ENCODE assay signal across 9 cellular contexts in genomic region chr15:93974804-93975481, GRCh38.
DNase-seq lines count a peak whose midpoint lies in the region; ATAC-seq, FAIRE-seq and TF ChIP-seq lines count a peak whose summit lies in the region.
"Had no signal": no experiment of that assay in that cellular context is flagged by ENCODE, and none has a peak within 500 bp of the region (broad histone marks: within the 10 kb centered on the region; RNA-seq: fewer than 3 reads in every experiment).

No MANE protein-coding gene starts in this region.

- H3K27me3 ChIP-seq in HCT116 (ENCODE audit: insufficient read depth, low read length), result no peaks in the 10 kb centered on the region
- H3K27me3 ChIP-seq in RWPE2 (ENCODE audit: insufficient read depth, poor library complexity, severe bottlenecking), result no peaks in the 10 kb centered on the region

- no peak overlapping the region for H3K4me2 ChIP-seq in HCT116 (ENCODE audit: low read length)

- H3K4me3 Mint-ChIP-seq in activated T-helper 17 cell treated with anti-CD3 and anti-CD28 coated beads, Interleukin-2, amount 50 U/mL, for 72 hours, result no peak overlapping the region
- no peak overlapping the region for H3K4me3 Mint-ChIP-seq in activated naive CD4-positive, alpha-beta T cell treated with anti-CD3 and anti-CD28 coated beads, Interleukin-2, amount 10 ng/mL, durations not matched to agents 7 days and 5 days

- H3K4me3 ChIP-seq in HCT116 (replicated peaks in 1 of 2; ENCODE audit: low read depth in 1 of 2, low read length in 2 of 2), result no peak overlapping the region
- no peak overlapping the region for H3K4me3 ChIP-seq in RWPE2 (ENCODE audit: severe bottlenecking)
- H3K4me3 ChIP-seq: skin epidermis had no signal

- H4K20me1 ChIP-seq in HCT116 (ENCODE audit: insufficient read depth), result no peaks in the 10 kb centered on the region

- no peaks in the 10 kb centered on the region for H3K36me3 Mint-ChIP-seq in activated T-helper 17 cell treated with anti-CD3 and anti-CD28 coated beads, Interleukin-2, amount 50 U/mL, for 72 hours (ENCODE audit: low read depth)
- no peaks in the 10 kb centered on the region for H3K36me3 Mint-ChIP-seq in activated naive CD4-positive, alpha-beta T cell treated with anti-CD3 and anti-CD28 coated beads, Interleukin-2, amount 10 ng/mL, durations not matched to agents 7 days and 5 days

- RAD21 ChIA-PET in HCT116 (lab: Charles Lee; ENCODE audit: low non-redundant PET in 1 of 2, low total read pairs in 2 of 2, uncharacterized antibody in 2 of 2, unreplicated experiment in 2 of 2), result interaction anchor here in 1 of 2 experiments (0.5 to 1.0 kb wide), 2 partner anchors 349 to 945 kb away, joined by 3 read pairs; no protein-coding TSS in a partner anchor

- CTCF ChIA-PET in HCT116 (lab: Charles Lee), result interaction anchor here (0.9 to 2.4 kb wide), 5 partner anchors 9 to 945 kb away, joined by 3 to 17 read pairs (median 11); no protein-coding TSS in a partner anchor
- CTCF ChIA-PET in activated naive CD4-positive, alpha-beta T cell treated with anti-CD3 and anti-CD28 coated beads, Interleukin-2, amount 10 ng/mL, durations not matched to agents 7 days and 5 days (lab: Charles Lee), result interaction anchor here (1.3 kb wide), 1 partner anchor 887 kb away, joined by 3 read pairs; no protein-coding TSS in a partner anchor

- peak; percentile 6 for DNase-seq in A172 (ENCODE audit: low spot score)
- peak; percentile 2 for DNase-seq in HCT116 (ENCODE audit: low read depth, low spot score)
- DNase-seq in RWPE2 (ENCODE audit: low spot score), result no peak
- DNase-seq in activated naive CD4-positive, alpha-beta T cell treated with anti-CD3 and anti-CD28 coated beads, Interleukin-2, amount 10 ng/mL, durations not matched to agents 7 days and 5 days, result no peak

- POLR2A ChIA-PET in HCT116 (lab: Charles Lee), result no interaction called here

- H3K4me1 ChIP-seq in HCT116 (ENCODE audit: control insufficient read depth in 1 of 2, insufficient read depth in 2 of 2, low read length in 2 of 2) (no peaks in the 10 kb centered on the region), RWPE2 (ENCODE audit: insufficient read depth, poor library complexity, severe bottlenecking) (no peaks in the 10 kb centered on the region)

- no peaks in the 10 kb centered on the region for H3K9me3 Mint-ChIP-seq in activated T-helper 17 cell treated with anti-CD3 and anti-CD28 coated beads, Interleukin-2, amount 50 U/mL, for 72 hours
- no peaks in the 10 kb centered on the region for H3K9me3 Mint-ChIP-seq in activated naive CD4-positive, alpha-beta T cell treated with anti-CD3 and anti-CD28 coated beads, Interleukin-2, amount 10 ng/mL, durations not matched to agents 7 days and 5 days

- no TSS peak for BruUV-seq in HCT116 (replicated peaks; lab: Mats Ljungman, UMichigan)

- H3K79me2 ChIP-seq in HCT116 (ENCODE audit: insufficient read depth, low read length), result no peaks in the 10 kb centered on the region

- H3K27ac ChIP-seq in HCT116 (ENCODE audit: low read depth, low read length) (no peak overlapping the region), RWPE2 (ENCODE audit: poor library complexity, severe bottlenecking) (no peak overlapping the region)
- H3K27ac ChIP-seq: skin epidermis had no signal

- intact Hi-C loops in HCT116 (cut with micrococcal nuclease), result loop anchor here (2.0 to 10.0 kb wide), 2 partner anchors 890 to 938 kb away; partner anchors contain the start of gene RGMA

- H3K36me3 ChIP-seq in HCT116 (ENCODE audit: control insufficient read depth in 1 of 2, insufficient read depth in 2 of 2, low read length in 2 of 2), result no peaks in the 10 kb centered on the region
- no peaks in the 10 kb centered on the region for H3K36me3 ChIP-seq in RWPE2 (ENCODE audit: low read depth)

- H3K9ac ChIP-seq in HCT116 (ENCODE audit: low read length), result no peak overlapping the region

- peak; percentile 93 for FAIRE-seq in islet of Langerhans (lab: Jason Lieb, UNC)

- no peak for TF ChIP-seq POLR2A in HCT116 (IDR thresholded peaks at IDR 0.05; ENCODE audit: borderline replicate concordance, extremely low read depth, insufficient read depth, insufficient read length)

- H2AFZ ChIP-seq in HCT116 (ENCODE audit: low read depth, low read length, poor library complexity, severe bottlenecking), result no peak overlapping the region

- H3K4me1 Mint-ChIP-seq in activated T-helper 17 cell treated with anti-CD3 and anti-CD28 coated beads, Interleukin-2, amount 50 U/mL, for 72 hours, result no peaks in the 10 kb centered on the region
- H3K4me1 Mint-ChIP-seq in activated naive CD4-positive, alpha-beta T cell treated with anti-CD3 and anti-CD28 coated beads, Interleukin-2, amount 10 ng/mL, durations not matched to agents 7 days and 5 days, result no peaks in the 10 kb centered on the region

- no peak overlapping the region for H3K27ac Mint-ChIP-seq in activated T-helper 17 cell treated with anti-CD3 and anti-CD28 coated beads, Interleukin-2, amount 50 U/mL, for 72 hours
- no peak overlapping the region for H3K27ac Mint-ChIP-seq in activated naive CD4-positive, alpha-beta T cell treated with anti-CD3 and anti-CD28 coated beads, Interleukin-2, amount 10 ng/mL, durations not matched to agents 7 days and 5 days

- TF ChIP-seq CTCF in HCT116 (IDR thresholded peaks at IDR 0.05 in 2 of 3, conservative IDR thresholded peaks at IDR 0.05 in 1 of 3; ENCODE audit: borderline replicate concordance in 1 of 3, insufficient read depth in 1 of 3, low read depth in 2 of 3, low read length in 2 of 3) (peak in 2 of 3 experiments; percentile 35 to 46; a peak in 4 of 6 replicates), RWPE2 (IDR thresholded peaks at IDR 0.05; ENCODE audit: poor library complexity, severe bottlenecking) (peak; percentile 88)

- H3K27me3 Mint-ChIP-seq in activated T-helper 17 cell treated with anti-CD3 and anti-CD28 coated beads, Interleukin-2, amount 50 U/mL, for 72 hours, result no peaks in the 10 kb centered on the region
- peaks cover 6% of the 10 kb centered on the region for H3K27me3 Mint-ChIP-seq in activated naive CD4-positive, alpha-beta T cell treated with anti-CD3 and anti-CD28 coated beads, Interleukin-2, amount 10 ng/mL, durations not matched to agents 7 days and 5 days

- TF ChIP-seq RAD21 in HCT116 (IDR thresholded peaks at IDR 0.05; ENCODE audit: low read depth), result peak; percentile 31; the same call in 1 of the 2 replicates

- no peaks in the 10 kb centered on the region; a peak in 1 of 4 replicates for H3K9me3 ChIP-seq in HCT116 (ENCODE audit: control insufficient read depth in 1 of 2, insufficient read depth in 1 of 2, low read depth in 1 of 2, low read length in 2 of 2)
- H3K9me3 ChIP-seq in RWPE2 (ENCODE audit: severe bottlenecking), result no peaks in the 10 kb centered on the region

- ATAC-seq in HCT116 (peak; percentile 49; the same call in 1 of the 2 replicates), RWPE2 (ENCODE audit: low read depth) (peak; percentile 91), HG03025 (IDR thresholded peaks at IDR 0.05; ENCODE audit: low FRiP score, unreplicated experiment) (no peak), GM21786 (IDR thresholded peaks at IDR 0.05; ENCODE audit: unreplicated experiment) (no peak)
- no peak for ATAC-seq in activated T-helper 17 cell treated with anti-CD3 and anti-CD28 coated beads, Interleukin-2, amount 50 U/mL, for 72 hours (replicated peaks)

- H3K9me2 ChIP-seq in HCT116 (ENCODE audit: insufficient read depth), result no peaks in the 10 kb centered on the region

TF ChIP-seq in HCT116, 20 proteins besides CTCF, POLR2A, EP300 and RAD21 (continues in another document):
- TF ChIP-seq YY1 (IDR thresholded peaks at IDR 0.05; ENCODE audit: extremely low read depth, insufficient replicate concordance, low read depth, low read length), result no peak
- TF ChIP-seq, protein P1, sequence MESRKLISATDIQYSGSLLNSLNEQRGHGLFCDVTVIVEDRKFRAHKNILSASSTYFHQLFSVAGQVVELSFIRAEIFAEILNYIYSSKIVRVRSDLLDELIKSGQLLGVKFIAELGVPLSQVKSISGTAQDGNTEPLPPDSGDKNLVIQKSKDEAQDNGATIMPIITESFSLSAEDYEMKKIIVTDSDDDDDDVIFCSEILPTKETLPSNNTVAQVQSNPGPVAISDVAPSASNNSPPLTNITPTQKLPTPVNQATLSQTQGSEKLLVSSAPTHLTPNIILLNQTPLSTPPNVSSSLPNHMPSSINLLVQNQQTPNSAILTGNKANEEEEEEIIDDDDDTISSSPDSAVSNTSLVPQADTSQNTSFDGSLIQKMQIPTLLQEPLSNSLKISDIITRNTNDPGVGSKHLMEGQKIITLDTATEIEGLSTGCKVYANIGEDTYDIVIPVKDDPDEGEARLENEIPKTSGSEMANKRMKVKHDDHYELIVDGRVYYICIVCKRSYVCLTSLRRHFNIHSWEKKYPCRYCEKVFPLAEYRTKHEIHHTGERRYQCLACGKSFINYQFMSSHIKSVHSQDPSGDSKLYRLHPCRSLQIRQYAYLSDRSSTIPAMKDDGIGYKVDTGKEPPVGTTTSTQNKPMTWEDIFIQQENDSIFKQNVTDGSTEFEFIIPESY (IDR thresholded peaks at IDR 0.05; ENCODE audit: extremely low read depth, insufficient replicate concordance, low read length), result no peak
- TF ChIP-seq ZFX (IDR thresholded peaks at IDR 0.05), result no peak
- TF ChIP-seq CBX3 (IDR thresholded peaks at IDR 0.05; ENCODE audit: low read depth), result no peak
- TF ChIP-seq SRF (IDR thresholded peaks at IDR 0.05; ENCODE audit: low read depth), result no peak
- TF ChIP-seq, protein P2, sequence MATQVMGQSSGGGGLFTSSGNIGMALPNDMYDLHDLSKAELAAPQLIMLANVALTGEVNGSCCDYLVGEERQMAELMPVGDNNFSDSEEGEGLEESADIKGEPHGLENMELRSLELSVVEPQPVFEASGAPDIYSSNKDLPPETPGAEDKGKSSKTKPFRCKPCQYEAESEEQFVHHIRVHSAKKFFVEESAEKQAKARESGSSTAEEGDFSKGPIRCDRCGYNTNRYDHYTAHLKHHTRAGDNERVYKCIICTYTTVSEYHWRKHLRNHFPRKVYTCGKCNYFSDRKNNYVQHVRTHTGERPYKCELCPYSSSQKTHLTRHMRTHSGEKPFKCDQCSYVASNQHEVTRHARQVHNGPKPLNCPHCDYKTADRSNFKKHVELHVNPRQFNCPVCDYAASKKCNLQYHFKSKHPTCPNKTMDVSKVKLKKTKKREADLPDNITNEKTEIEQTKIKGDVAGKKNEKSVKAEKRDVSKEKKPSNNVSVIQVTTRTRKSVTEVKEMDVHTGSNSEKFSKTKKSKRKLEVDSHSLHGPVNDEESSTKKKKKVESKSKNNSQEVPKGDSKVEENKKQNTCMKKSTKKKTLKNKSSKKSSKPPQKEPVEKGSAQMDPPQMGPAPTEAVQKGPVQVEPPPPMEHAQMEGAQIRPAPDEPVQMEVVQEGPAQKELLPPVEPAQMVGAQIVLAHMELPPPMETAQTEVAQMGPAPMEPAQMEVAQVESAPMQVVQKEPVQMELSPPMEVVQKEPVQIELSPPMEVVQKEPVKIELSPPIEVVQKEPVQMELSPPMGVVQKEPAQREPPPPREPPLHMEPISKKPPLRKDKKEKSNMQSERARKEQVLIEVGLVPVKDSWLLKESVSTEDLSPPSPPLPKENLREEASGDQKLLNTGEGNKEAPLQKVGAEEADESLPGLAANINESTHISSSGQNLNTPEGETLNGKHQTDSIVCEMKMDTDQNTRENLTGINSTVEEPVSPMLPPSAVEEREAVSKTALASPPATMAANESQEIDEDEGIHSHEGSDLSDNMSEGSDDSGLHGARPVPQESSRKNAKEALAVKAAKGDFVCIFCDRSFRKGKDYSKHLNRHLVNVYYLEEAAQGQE (IDR thresholded peaks at IDR 0.05; ENCODE audit: low read depth), result no peak
- no peak for TF ChIP-seq JUND (IDR thresholded peaks at IDR 0.05)

Comparison
In these comparisons a context has a peak if more than half of its experiments do, and no peak if none do; other contexts are left out.
1. DNase-seq: peak in A172 (single experiment) and HCT116 (single experiment); none in RWPE2 (single experiment) and activated naive CD4-positive, alpha-beta T cell treated with anti-CD3 and anti-CD28 coated beads, Interleukin-2, amount 10 ng/mL, durations not matched to agents 7 days and 5 days (single experiment).
2. ATAC-seq: peak in HCT116 (single experiment) and RWPE2 (single experiment); none in HG03025 (single experiment), GM21786 (single experiment) and activated T-helper 17 cell treated with anti-CD3 and anti-CD28 coated beads, Interleukin-2, amount 50 U/mL, for 72 hours (single experiment).